Comparison of ENCODE assay signal across 1 cellular context in the genomic region with DNA sequence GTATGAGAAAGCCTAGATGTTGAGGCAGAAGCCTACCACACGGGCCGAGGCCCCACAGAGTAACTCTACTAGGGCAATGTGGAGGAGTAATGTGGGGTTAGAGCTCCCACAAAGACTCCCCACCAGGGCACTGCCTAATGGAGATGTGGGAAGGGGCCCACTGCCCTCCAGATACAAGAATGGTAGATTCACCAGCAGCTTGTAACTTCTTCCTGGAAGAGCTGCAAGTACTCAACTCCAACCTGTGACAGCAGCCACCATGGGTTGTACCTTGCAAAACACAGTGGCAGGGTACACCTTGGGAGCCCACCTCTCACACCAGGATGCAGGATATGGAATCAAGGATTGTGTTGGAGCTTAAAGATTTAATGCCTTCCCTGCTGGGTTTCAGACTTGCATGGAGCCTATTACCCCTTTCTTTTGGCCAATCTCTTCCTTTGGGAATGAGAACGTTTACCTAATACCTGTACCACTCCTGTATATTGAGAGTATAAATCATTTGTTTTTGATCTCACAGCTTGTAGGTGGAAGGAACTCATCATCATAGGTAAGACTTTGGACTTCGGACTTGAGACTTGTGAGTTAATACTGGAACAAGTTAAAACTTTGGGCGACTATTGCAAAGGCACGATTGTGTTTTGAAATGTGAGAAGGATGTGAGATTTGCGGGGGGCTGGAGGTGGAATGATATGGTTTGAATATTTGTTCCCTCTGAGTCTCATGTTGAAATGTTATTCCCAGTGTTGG.
TF ChIP-seq lines count a peak whose summit lies in the region.

No MANE protein-coding gene starts in this region.

TF ChIP-seq in SK-N-SH treated with all-trans-retinoic acid at 6 μM for 48 hours, 23 proteins besides CTCF, POLR2A, EP300 and RAD21 (continued from another document):
- TF ChIP-seq SNAI2 (CRISPR knock-in tag; IDR thresholded peaks at IDR 0.05) (no peak), ZC3H10 (CRISPR knock-in tag; IDR thresholded peaks at IDR 0.05) (no peak), BACH2 (CRISPR knock-in tag; IDR thresholded peaks at IDR 0.05; ENCODE audit: borderline replicate concordance) (no peak)
- TF ChIP-seq, protein P1, sequence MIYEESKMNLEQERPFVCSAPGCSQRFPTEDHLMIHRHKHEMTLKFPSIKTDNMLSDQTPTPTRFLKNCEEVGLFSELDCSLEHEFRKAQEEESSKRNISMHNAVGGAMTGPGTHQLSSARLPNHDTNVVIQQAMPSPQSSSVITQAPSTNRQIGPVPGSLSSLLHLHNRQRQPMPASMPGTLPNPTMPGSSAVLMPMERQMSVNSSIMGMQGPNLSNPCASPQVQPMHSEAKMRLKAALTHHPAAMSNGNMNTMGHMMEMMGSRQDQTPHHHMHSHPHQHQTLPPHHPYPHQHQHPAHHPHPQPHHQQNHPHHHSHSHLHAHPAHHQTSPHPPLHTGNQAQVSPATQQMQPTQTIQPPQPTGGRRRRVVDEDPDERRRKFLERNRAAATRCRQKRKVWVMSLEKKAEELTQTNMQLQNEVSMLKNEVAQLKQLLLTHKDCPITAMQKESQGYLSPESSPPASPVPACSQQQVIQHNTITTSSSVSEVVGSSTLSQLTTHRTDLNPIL (CRISPR knock-in tag; IDR thresholded peaks at IDR 0.05; ENCODE audit: low read depth): no peak
